Comparison of ENCODE assay signal across 1 cellular context in the genomic region with DNA sequence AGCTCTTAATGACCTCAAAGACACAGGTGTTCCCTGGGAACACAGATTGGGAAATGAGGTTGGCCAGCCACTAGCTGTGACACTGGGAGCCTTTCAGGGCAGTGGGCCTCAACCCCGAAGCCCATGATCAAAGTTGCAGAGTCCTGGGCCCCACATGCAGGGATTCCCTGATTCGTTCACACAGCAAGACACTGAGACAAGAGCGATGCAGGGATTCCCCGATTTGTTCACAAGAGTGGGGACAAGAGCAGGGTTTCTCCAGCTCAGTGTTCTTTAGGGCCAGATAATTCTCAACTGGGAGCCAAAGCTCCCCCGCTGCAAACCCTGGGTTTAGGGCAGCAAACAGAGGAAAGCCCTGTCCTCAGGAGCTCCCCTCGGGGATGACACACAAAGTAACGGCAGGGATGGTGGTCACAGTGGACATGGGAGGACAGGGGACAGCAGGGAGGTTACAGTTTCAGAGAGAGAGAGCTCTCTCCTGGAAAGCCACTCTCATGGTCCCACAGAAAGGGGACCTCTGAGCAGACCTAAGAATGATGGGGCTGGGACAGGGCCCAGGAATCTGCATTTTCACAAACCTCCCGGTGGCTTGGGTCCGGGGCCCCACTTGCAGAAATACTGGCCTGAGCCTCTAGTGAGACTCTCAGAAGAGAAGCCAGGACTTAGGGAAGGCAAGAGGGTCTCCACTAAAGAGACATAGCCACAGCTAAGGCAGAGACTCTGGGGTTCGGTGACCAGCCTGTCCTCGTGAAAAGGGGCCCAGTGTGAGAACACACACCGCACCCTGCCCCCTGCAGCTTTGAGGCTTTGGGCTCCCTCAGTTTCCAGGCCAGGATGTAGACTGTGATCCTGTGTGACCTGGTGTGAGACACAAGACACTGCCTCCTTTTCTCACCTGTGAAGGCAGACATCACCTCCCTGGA.
TF ChIP-seq lines count a peak whose summit lies in the region.

No MANE protein-coding gene starts in this region.

TF ChIP-seq in H1, 55 proteins besides CTCF, POLR2A, EP300 and RAD21:
- no peak for TF ChIP-seq ATF2 (IDR thresholded peaks at IDR 0.05; ENCODE audit: low read length)
- TF ChIP-seq ASH2L (IDR thresholded peaks at IDR 0.05; ENCODE audit: low read length): no peak
- no peak for TF ChIP-seq SIN3A (conservative IDR thresholded peaks at IDR 0.05 in 1 of 2, IDR thresholded peaks at IDR 0.05 in 1 of 2; ENCODE audit: low read depth in 1 of 2, low read length in 2 of 2)
- TF ChIP-seq GTF2F1 (IDR thresholded peaks at IDR 0.05; ENCODE audit: borderline replicate concordance, low read depth, low read length): no peak
- TF ChIP-seq TAF1 (IDR thresholded peaks at IDR 0.05; ENCODE audit: low read depth, low read length): no peak
- TF ChIP-seq YY1 (IDR thresholded peaks at IDR 0.05; ENCODE audit: low read depth, low read length): no peak
- TF ChIP-seq CEBPB (IDR thresholded peaks at IDR 0.05; ENCODE audit: low read depth, low read length): no peak
- no peak for TF ChIP-seq SP2 (IDR thresholded peaks at IDR 0.05; ENCODE audit: low read length)
- TF ChIP-seq HDAC6 (IDR thresholded peaks at IDR 0.05; ENCODE audit: low read depth, low read length): no peak
- no peak for TF ChIP-seq RNF2 (IDR thresholded peaks at IDR 0.05; ENCODE audit: borderline replicate concordance, low read depth, low read length, missing control alignments, poor library complexity, severe bottlenecking)
